ENCODE assay signal across 12 cellular contexts in the genomic region with DNA sequence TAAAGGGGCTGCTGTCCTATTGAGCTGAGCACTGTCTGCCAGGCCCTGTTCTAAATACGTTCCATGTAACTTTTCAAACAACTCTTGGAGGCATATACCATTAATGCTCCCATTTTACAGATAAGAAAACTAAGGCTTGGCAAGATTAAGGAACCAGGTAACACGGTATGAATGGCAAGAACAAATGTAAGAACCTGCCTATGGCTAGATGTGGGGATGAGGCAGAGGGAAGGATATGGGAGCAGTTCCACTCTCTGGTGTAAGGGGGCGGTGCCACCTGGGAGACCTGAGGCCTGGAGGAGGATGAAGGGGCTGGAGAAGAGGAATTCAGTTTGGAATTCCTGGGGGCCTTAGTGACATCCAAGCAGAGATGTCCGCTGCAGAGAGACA. TPM values are rescaled to one million over a fixed set of nuclear protein-coding genes. Genes with fewer than 3 reads are reported as not detected.
DNase-seq lines count a peak whose midpoint lies in the region; ATAC-seq and TF ChIP-seq lines count a peak whose summit lies in the region.
"Had no signal": no experiment of that assay in that cellular context is flagged by ENCODE, and none has a peak within 500 bp of the region (broad histone marks: within the 10 kb centered on the region; RNA-seq: fewer than 3 reads in every experiment).

No MANE protein-coding gene starts in this region.

- H3F3A ChIP-seq in GM23338 (replicated peaks; ENCODE audit: low read depth), result no peaks in the 10 kb centered on the region

- no peaks in the 10 kb centered on the region for H3K27me3 ChIP-seq in GM23338 (ENCODE audit: insufficient read depth)
- H3K27me3 ChIP-seq: ascending aorta had no signal

- H3K9me3 Mint-ChIP-seq in GM23338 (no peaks in the 10 kb centered on the region), naive B cell (no peaks in the 10 kb centered on the region)
- no peaks in the 10 kb centered on the region for H3K9me3 Mint-ChIP-seq in activated naive CD8-positive, alpha-beta T cell treated with anti-CD3 and anti-CD28 coated beads for 36 hours

- H3K9me2 ChIP-seq in GM23338 (ENCODE audit: insufficient read depth), result no peaks in the 10 kb centered on the region

- H3K4me1 Mint-ChIP-seq in GM23338 (peaks cover 12% of the 10 kb centered on the region; the same call in 2 of the 3 replicates), naive B cell (peaks cover 23 to 47% (median 43%) of the 10 kb centered on the region in 3 donors)
- H3K4me1 Mint-ChIP-seq in activated naive CD8-positive, alpha-beta T cell treated with anti-CD3 and anti-CD28 coated beads for 36 hours, result peaks cover 18% of the 10 kb centered on the region

- peaks cover 3% of the 10 kb centered on the region; the same call in 1 of the 2 replicates for H3K4me1 ChIP-seq in GM23338 (ENCODE audit: insufficient read depth)
- H3K4me1 ChIP-seq: ascending aorta had no signal

- H3K27ac Mint-ChIP-seq in GM23338 (no peak overlapping the region), naive B cell (peak overlapping the region; percentile 9 to 93 (median 86))
- H3K27ac Mint-ChIP-seq in activated naive CD8-positive, alpha-beta T cell treated with anti-CD3 and anti-CD28 coated beads for 36 hours, result peak overlapping the region; percentile 8

- H3K4me3 Mint-ChIP-seq in GM23338 (no peak overlapping the region), naive B cell (peak overlapping the region in 1 of 8 donors; percentile 77)
- no peak overlapping the region for H3K4me3 Mint-ChIP-seq in activated naive CD8-positive, alpha-beta T cell treated with anti-CD3 and anti-CD28 coated beads for 36 hours

- H3K27ac ChIP-seq in GM23338 (ENCODE audit: low read depth), result no peak overlapping the region
- H3K27ac ChIP-seq: ascending aorta had no signal

- no peak overlapping the region for H3K4me2 ChIP-seq in GM23338

- no peaks in the 10 kb centered on the region for H3K36me3 ChIP-seq in GM23338 (ENCODE audit: insufficient read depth)
- H3K36me3 ChIP-seq: ascending aorta had no signal

- no peaks in the 10 kb centered on the region for H4K20me1 ChIP-seq in GM23338 (replicated peaks; ENCODE audit: insufficient read depth)

- H2AFZ ChIP-seq in GM23338, result no peak overlapping the region; the same call in 1 of the 2 replicates

- no peaks in the 10 kb centered on the region for H3K79me2 ChIP-seq in GM23338 (replicated peaks; ENCODE audit: insufficient read depth)

- peak; percentile 76 for DNase-seq in NCI-H82 (lab: John Stamatoyannopoulos, UW)
- DNase-seq in NCI-H82 treated with DMSO at 0.1 percent for 48 hours (lab: John Stamatoyannopoulos, UW; ENCODE audit: unreplicated experiment), result no peak
- peak; percentile 82 for DNase-seq in GM23338 (ENCODE audit: low spot score)
- no peak for DNase-seq in activated naive CD8-positive, alpha-beta T cell treated with anti-CD3 and anti-CD28 coated beads for 36 hours
- DNase-seq in naive B cell, result no peak
- DNase-seq in NCI-H146 (lab: John Stamatoyannopoulos, UW), result no peak
- no peak for DNase-seq in cortex of kidney (lab: John Stamatoyannopoulos, UW)
- DNase-seq in ureter (ENCODE audit: low spot score), result no peak
- DNase-seq: activated T-cell treated with anti-CD3 and anti-CD28 coated beads, Interleukin-2, amount 50 U/mL, for 1 hour had no signal

- ATAC-seq in GM23338, result peak; percentile 89
- ATAC-seq in naive B cell (ENCODE audit: low read depth in 2 of 2), result no peak

- H3K36me3 Mint-ChIP-seq in GM23338 (ENCODE audit: low read depth) (peaks cover 5% of the 10 kb centered on the region; the same call in 2 of the 3 replicates), naive B cell (peaks cover 5% of the 10 kb centered on the region in 2 donors)
- H3K36me3 Mint-ChIP-seq in activated naive CD8-positive, alpha-beta T cell treated with anti-CD3 and anti-CD28 coated beads for 36 hours, result peaks cover 14% of the 10 kb centered on the region

- peak; percentile 60 to 62 for TF ChIP-seq CTCF in GM23338 (conservative IDR thresholded peaks at IDR 0.05; ENCODE audit: low read depth in 2 of 2)

- H3K27me3 Mint-ChIP-seq in GM23338 (ENCODE audit: insufficient read depth, low read depth, poor library complexity) (peaks cover 3% of the 10 kb centered on the region), naive B cell (no peaks in the 10 kb centered on the region)
- no peaks in the 10 kb centered on the region for H3K27me3 Mint-ChIP-seq in activated naive CD8-positive, alpha-beta T cell treated with anti-CD3 and anti-CD28 coated beads for 36 hours

- no peak overlapping the region for H3K4me3 ChIP-seq in GM23338
- H3K4me3 ChIP-seq: ascending aorta, lung had no signal

TF ChIP-seq in GM23338, 12 proteins besides CTCF, POLR2A, EP300 and RAD21 (continues in another document):
- TF ChIP-seq REST (IDR thresholded peaks at IDR 0.05; ENCODE audit: unreplicated experiment), result no peak
- TF ChIP-seq ZNF331 (CRISPR knock-in tag; IDR thresholded peaks at IDR 0.05; ENCODE audit: low read depth), result no peak
- TF ChIP-seq NANOG (IDR thresholded peaks at IDR 0.05; ENCODE audit: borderline replicate concordance), result no peak
- TF ChIP-seq EZH2 (IDR thresholded peaks at IDR 0.05; ENCODE audit: low read depth, unreplicated experiment), result no peak
- TF ChIP-seq CREB1 (CRISPR knock-in tag; IDR thresholded peaks at IDR 0.05; ENCODE audit: low read depth), result no peak
- no peak for TF ChIP-seq ETS1 (IDR thresholded peaks at IDR 0.05)
- TF ChIP-seq JUNB (IDR thresholded peaks at IDR 0.05; ENCODE audit: unreplicated experiment), result no peak

RNA-seq across cellular contexts. Expression of gene LMAN1L, which starts 3.8 kb away (rescaled TPM):
- total RNA-seq in GM23338 (2014; rRNA removed; shearing (Covaris generic)), result not detected in 2 replicates
- polyA plus RNA-seq in GM23338 (2016; fragmentation: Nextera tagmentation; extraction: Ambion mirVana) (not detected in 2 replicates), naive B cell (ENCODE audit: low read depth in 6 of 6) (not detected)
- total RNA-seq in activated naive CD8-positive, alpha-beta T cell treated with anti-CD3 and anti-CD28 coated beads for 36 hours, result under 1 TPM; 0.14 to 0.33 TPM
- not detected for total RNA-seq in ureter
- total RNA-seq: ascending aorta, fibroblast of villous mesenchyme had no signal

RNA-seq across cellular contexts. Expression of gene CPLX3, which starts 17.6 kb away (rescaled TPM):
- total RNA-seq in GM23338 (2014; rRNA removed; shearing (Covaris generic)), result 0.62 and 0.66 TPM in 2 replicates
- 0.21 TPM in 1 of 2 replicates, not detected in the other for polyA plus RNA-seq in GM23338 (2016; fragmentation: Nextera tagmentation; extraction: Ambion mirVana)
- under 1 TPM in 1 of 2 experiments, not detected in 1; 0.19 TPM for total RNA-seq in activated naive CD8-positive, alpha-beta T cell treated with anti-CD3 and anti-CD28 coated beads for 36 hours
- not detected for polyA plus RNA-seq in naive B cell (ENCODE audit: low read depth in 6 of 6)
- not detected for total RNA-seq in ureter
- total RNA-seq: ascending aorta, fibroblast of villous mesenchyme, lung had no signal

RNA-seq across cellular contexts. Expression of gene CSK, which starts 27.0 kb away (rescaled TPM):
- total RNA-seq in GM23338 (2014; rRNA removed; shearing (Covaris generic)), result 27.5 and 29.9 TPM in 2 replicates
- 13.6 and 16.5 TPM in 2 replicates for polyA plus RNA-seq in GM23338 (2016; fragmentation: Nextera tagmentation; extraction: Ambion mirVana)
- total RNA-seq in activated naive CD8-positive, alpha-beta T cell treated with anti-CD3 and anti-CD28 coated beads for 36 hours, result 100 to 1,000 TPM; 308 to 310 TPM
- 100 to 1,000 TPM; 176 to 273 (median 216) TPM for polyA plus RNA-seq in naive B cell (ENCODE audit: low read depth in 6 of 6)
- 61.6 TPM for total RNA-seq in ureter

RNA-seq across cellular contexts. Expression of gene ULK3, which starts 34.1 kb away (rescaled TPM):
- 32.6 and 35.4 TPM in 2 replicates for total RNA-seq in GM23338 (2014; rRNA removed; shearing (Covaris generic))
- polyA plus RNA-seq in GM23338 (2016; fragmentation: Nextera tagmentation; extraction: Ambion mirVana) (19.3 and 20.3 TPM in 2 replicates), naive B cell (ENCODE audit: low read depth in 6 of 6) (10 to 100 TPM in 5 of 6 donors, 1 to 10 TPM in 1; 9.3 to 21.5 (median 13.1) TPM)
- total RNA-seq in activated naive CD8-positive, alpha-beta T cell treated with anti-CD3 and anti-CD28 coated beads for 36 hours, result 10 to 100 TPM; 41.1 to 49.9 TPM
- total RNA-seq in ureter, result 54.8 TPM

Comparison
In these comparisons a context has a peak if more than half of its experiments do, and no peak if none do; other contexts are left out.
1. DNase-seq: peak in NCI-H82 (single experiment) and GM23338 (single experiment); none in NCI-H82 treated with DMSO at 0.1 percent for 48 hours (single experiment), activated naive CD8-positive, alpha-beta T cell treated with anti-CD3 and anti-CD28 coated beads for 36 hours (single experiment), naive B cell (single experiment), NCI-H146 (single experiment), cortex of kidney (single experiment) and ureter (single experiment).